21 cellular contexts compared by ENCODE assay signal in genomic region chrX:120401301-120401700, GRCh38. TPM values are rescaled to one million over a fixed set of nuclear protein-coding genes. Genes with fewer than 3 reads are reported as not detected.
DNase-seq lines count a peak whose midpoint lies in the region; ATAC-seq, FAIRE-seq and TF ChIP-seq lines count a peak whose summit lies in the region.
"Had no signal": no experiment of that assay in that cellular context is flagged by ENCODE, and none has a peak within 500 bp of the region (broad histone marks: within the 10 kb centered on the region; RNA-seq: fewer than 3 reads in every experiment).

No MANE protein-coding gene starts in this region.

- no peak for DNase-seq in A549 (ENCODE audit: low read depth in 1 of 2, low spot score in 1 of 2)
- DNase-seq in HCT116 (ENCODE audit: low read depth, low spot score): no peak
- DNase-seq in GM12878 (ENCODE audit: low read depth, low spot score): no peak
- DNase-seq in iPS-NIHi11 (ENCODE audit: low spot score): peak; percentile 4
- no peak for DNase-seq in omental fat pad (ENCODE audit: low spot score)
- DNase-seq in activated gamma-delta T cell treated with Interleukin-2 at 50 U/mL for 16 hours: no peak
- DNase-seq in MG63: no peak
- DNase-seq: BE2C; CD8-positive, alpha-beta T cell; COR-L47; DMS153; DMS79 treated with DMSO at 0.1 percent for 48 hours; EL; HCEC 1CT had no signal

- H3K4me2 ChIP-seq in A549 (no peak overlapping the region), HCT116 (ENCODE audit: low read length) (no peak overlapping the region), GM12878 (ENCODE audit: control insufficient read depth, insufficient read depth) (no peak overlapping the region)

- H3K9ac ChIP-seq in HCT116 (ENCODE audit: low read length) (no peak overlapping the region), GM12878 (ENCODE audit: control insufficient read depth, insufficient read depth, low read length) (no peak overlapping the region)

- TF ChIP-seq EP300 in A549 (IDR thresholded peaks at IDR 0.05) (no peak), GM12878 (IDR thresholded peaks at IDR 0.05; ENCODE audit: borderline replicate concordance in 1 of 2, control insufficient read depth in 1 of 2, low read depth in 2 of 2, low read length in 2 of 2) (no peak)

- H3K9me2 ChIP-seq in HCT116 (ENCODE audit: insufficient read depth): no peaks in the 10 kb centered on the region

- no peaks in the 10 kb centered on the region for H4K20me1 ChIP-seq in HCT116 (ENCODE audit: insufficient read depth)
- H4K20me1 ChIP-seq in GM12878 (ENCODE audit: control insufficient read depth, insufficient read depth): no peaks in the 10 kb centered on the region

- CTCF ChIA-PET in A549 (lab: Yijun Ruan, JAX): no interaction called here
- CTCF ChIA-PET in HCT116 (lab: Charles Lee): no interaction called here
- CTCF ChIA-PET in GM12878 (lab: Yijun Ruan, JAX): no interaction called here

- no TSS peak for BruUV-seq in HCT116 (replicated peaks; lab: Mats Ljungman, UMichigan)
- BruUV-seq in GM12878 (replicated peaks; lab: Mats Ljungman, UMichigan): no TSS peak

- H3K4me1 ChIP-seq in A549 (no peaks in the 10 kb centered on the region), HCT116 (ENCODE audit: control insufficient read depth in 1 of 2, insufficient read depth in 2 of 2, low read length in 2 of 2) (no peaks in the 10 kb centered on the region), GM12878 (ENCODE audit: control insufficient read depth, insufficient read depth, low read length) (no peaks in the 10 kb centered on the region)
- H3K4me1 ChIP-seq: BE2C had no signal

- POLR2A ChIA-PET in A549 (lab: Yijun Ruan, JAX) (no interaction called here), HCT116 (lab: Charles Lee) (no interaction called here), GM12878 (lab: Charles Lee) (no interaction called here)

- SMC1A ChIA-PET in GM12878 (lab: Charles Lee; ENCODE audit: uncharacterized antibody, unreplicated experiment): no interaction called here

- RAD21 ChIA-PET in HCT116 (lab: Charles Lee; ENCODE audit: low non-redundant PET in 1 of 2, low total read pairs in 2 of 2, uncharacterized antibody in 2 of 2, unreplicated experiment in 2 of 2) (no interaction called here), GM12878 (lab: Charles Lee; ENCODE audit: unreplicated experiment) (no interaction called here)

- no peak overlapping the region for H2AFZ ChIP-seq in HCT116 (ENCODE audit: low read depth, low read length, poor library complexity, severe bottlenecking)
- H2AFZ ChIP-seq in GM12878 (ENCODE audit: control insufficient read depth, low read depth, low read length): no peak overlapping the region

- ATAC-seq in A549 (no peak), HCT116 (no peak), GM12878 (no peak), omental fat pad (ENCODE audit: low FRiP score) (no peak)
- ATAC-seq: CD8-positive, alpha-beta T cell had no signal

- H3K4me3 ChIP-seq in A549 (no peak overlapping the region), HCT116 (replicated peaks in 1 of 2; ENCODE audit: low read depth in 1 of 2, low read length in 2 of 2) (no peak overlapping the region), GM12878 (no peak overlapping the region), MG63 (no peak overlapping the region)

- no peaks in the 10 kb centered on the region for H3K27me3 ChIP-seq in HCT116 (ENCODE audit: insufficient read depth, low read length)
- no peaks in the 10 kb centered on the region for H3K27me3 ChIP-seq in GM12878 (replicated peaks in 1 of 2; ENCODE audit: control insufficient read depth in 2 of 2, insufficient read depth in 2 of 2, low read length in 1 of 2)
- H3K27me3 ChIP-seq in MG63: no peaks in the 10 kb centered on the region
- H3K27me3 ChIP-seq: BE2C had no signal

- H3K36me3 ChIP-seq in HCT116 (ENCODE audit: control insufficient read depth in 1 of 2, insufficient read depth in 2 of 2, low read length in 2 of 2): no peaks in the 10 kb centered on the region
- no peaks in the 10 kb centered on the region for H3K36me3 ChIP-seq in GM12878 (ENCODE audit: control insufficient read depth in 2 of 2, insufficient read depth in 2 of 2, low read length in 1 of 2)
- H3K36me3 ChIP-seq in MG63: no peaks in the 10 kb centered on the region
- H3K36me3 ChIP-seq: BE2C had no signal

- H3K27ac ChIP-seq in A549 (no peak overlapping the region), HCT116 (ENCODE audit: low read depth, low read length) (no peak overlapping the region), GM12878 (ENCODE audit: control insufficient read depth, insufficient read depth) (no peak overlapping the region)
- H3K27ac ChIP-seq: C4-2B, HL-60 had no signal

- in situ Hi-C loops in GM12878 (cut with MboI): no loop called here

- intact Hi-C loops in HCT116 (cut with micrococcal nuclease): no loop called here
- intact Hi-C loops in GM12878 (cut with micrococcal nuclease; ENCODE audit: unreplicated experiment): no loop called here

- H3K79me2 ChIP-seq in HCT116 (ENCODE audit: insufficient read depth, low read length) (no peaks in the 10 kb centered on the region), GM12878 (ENCODE audit: control insufficient read depth, insufficient read depth, low read length) (no peaks in the 10 kb centered on the region)

- TF ChIP-seq POLR2A in A549 (IDR thresholded peaks at IDR 0.05; ENCODE audit: low read length) (no peak), HCT116 (IDR thresholded peaks at IDR 0.05; ENCODE audit: borderline replicate concordance, extremely low read depth, insufficient read depth, insufficient read length) (no peak), GM12878 (IDR thresholded peaks at IDR 0.05; ENCODE audit: low read depth, low read length) (no peak)

- H3K9me3 ChIP-seq in A549 (no peaks in the 10 kb centered on the region), HCT116 (ENCODE audit: control insufficient read depth in 1 of 2, insufficient read depth in 1 of 2, low read depth in 1 of 2, low read length in 2 of 2) (no peaks in the 10 kb centered on the region), GM12878 (replicated peaks; ENCODE audit: control insufficient read depth, insufficient read depth, low read length) (no peaks in the 10 kb centered on the region), MG63 (no peaks in the 10 kb centered on the region)
- H3K9me3 ChIP-seq: BE2C had no signal

- TF ChIP-seq RAD21 in A549 (conservative IDR thresholded peaks at IDR 0.05 in 1 of 2, IDR thresholded peaks at IDR 0.05 in 1 of 2) (no peak), HCT116 (IDR thresholded peaks at IDR 0.05; ENCODE audit: low read depth) (no peak), GM12878 (IDR thresholded peaks at IDR 0.05; ENCODE audit: insufficient read depth, low read depth, low read length) (no peak)

- peak; percentile 77 for FAIRE-seq in A549 (lab: Jason Lieb, UNC)
- FAIRE-seq in GM12878 (lab: Jason Lieb, UNC): no peak
- FAIRE-seq: A204.1, D721Med, G401.6 had no signal

- no peak for TF ChIP-seq CTCF in A549 (IDR thresholded peaks at IDR 0.05)
- TF ChIP-seq CTCF in HCT116 (IDR thresholded peaks at IDR 0.05 in 2 of 3, conservative IDR thresholded peaks at IDR 0.05 in 1 of 3; ENCODE audit: borderline replicate concordance in 1 of 3, insufficient read depth in 1 of 3, low read depth in 2 of 3, low read length in 2 of 3): no peak
- no peak for TF ChIP-seq CTCF in GM12878 (IDR thresholded peaks at IDR 0.05 in 2 of 3, conservative IDR thresholded peaks at IDR 0.05 in 1 of 3; ENCODE audit: control insufficient read depth in 2 of 3, extremely low read depth in 1 of 3, insufficient read depth in 1 of 3, low read depth in 3 of 3, low read length in 3 of 3)
- no peak for TF ChIP-seq CTCF in omental fat pad (IDR thresholded peaks at IDR 0.05)

TF ChIP-seq in HCT116, 20 proteins besides CTCF, POLR2A, EP300 and RAD21 (continues in another document):
- TF ChIP-seq SIN3A (IDR thresholded peaks at IDR 0.05; ENCODE audit: low read depth) (no peak), ZNF274 (IDR thresholded peaks at IDR 0.05; ENCODE audit: low read depth, low read length) (no peak), ATF3 (IDR thresholded peaks at IDR 0.05) (no peak)

TF ChIP-seq in GM12878, 131 proteins besides CTCF, POLR2A, EP300 and RAD21 (continues in another document):
- TF ChIP-seq RFX5 (IDR thresholded peaks at IDR 0.05; ENCODE audit: low read depth, low read length): no peak

RNA-seq across cellular contexts. Expression of gene ATP1B4, which starts 39.4 kb away (rescaled TPM):
- not detected in 2 replicates for polyA plus RNA-seq in A549 (2011; rRNA removed)
- polyA plus RNA-seq in A549 (2012; cell fraction: cytosol; rRNA removed): not detected in 2 replicates
- polyA plus RNA-seq in A549 (2012; cell fraction: nucleus; rRNA removed): not detected in 2 replicates
- not detected in 3 replicates for polyA plus RNA-seq in A549 (2017; fragmentation: RNase III; extraction: RNeasy Plus Mini Kit Qiagen cat#74134 plus additional on column Dnase treatment)
- polyA minus RNA-seq in A549 (2011; rRNA and poly(A)+ RNA removed): not detected in 2 replicates
- not detected for total RNA-seq in HCT116 (2021; ENCODE audit: unreplicated experiment)
- not detected in 2 replicates for polyA plus RNA-seq in HCT116 (2012)
- not detected in 2 replicates for total RNA-seq in GM12878 (2013; cell fraction: nucleolus; rRNA removed)
- total RNA-seq in GM12878 (2014; rRNA removed): not detected in 2 replicates
- not detected in 2 replicates for total RNA-seq in GM12878 (2014; rRNA removed; fragmentation: Illumina TruSeq; extraction: Trizol)
- total RNA-seq in GM12878 (2021): not detected in 2 replicates
- not detected for polyA plus RNA-seq in GM12878 (2011; ENCODE audit: low read depth)
- 0.01 TPM in 1 of 2 replicates, not detected in the other for polyA plus RNA-seq in GM12878 (2011; rRNA removed)
- polyA plus RNA-seq in GM12878 (2011; cell fraction: cytosol; rRNA removed): not detected in 2 replicates
- polyA plus RNA-seq in GM12878 (2011; cell fraction: nucleus; rRNA removed): not detected in 2 replicates
- not detected in 2 replicates for polyA plus RNA-seq in GM12878 (2012)
- not detected in 2 replicates for polyA plus RNA-seq in GM12878 (2014; fragmentation: Illumina TruSeq; extraction: Trizol)
- polyA plus RNA-seq in GM12878 (2014; fragmentation: Nextera tagmentation; extraction: Ambion mirVana): not detected
- polyA plus RNA-seq in GM12878 (2014; rRNA removed): not detected in 2 replicates
- not detected for polyA plus RNA-seq in GM12878 (2016; fragmentation: Nextera tagmentation; extraction: Ambion mirVana)
- polyA minus RNA-seq in GM12878 (2011; rRNA and poly(A)+ RNA removed): not detected in 2 replicates
- not detected in 2 replicates for polyA minus RNA-seq in GM12878 (2011; cell fraction: cytosol; rRNA and poly(A)+ RNA removed)
- not detected in 2 replicates for polyA minus RNA-seq in GM12878 (2011; cell fraction: nucleus; rRNA and poly(A)+ RNA removed)
- not detected for total RNA-seq in omental fat pad
- total RNA-seq in MG63 (2014; rRNA removed; shearing (Covaris generic); ENCODE audit: low replicate concordance): not detected in 2 replicates
- total RNA-seq: CD8-positive, alpha-beta T cell; H4 had no signal
- polyA plus RNA-seq: AG04450 had no signal

Comparison
In these comparisons a context has a peak if more than half of its experiments do, and no peak if none do; other contexts are left out.
1. Of the 24 proteins assayed by ChIP-seq in both GM12878 and A549: peak only in GM12878: none; only in A549: none; in both: REST; in neither: 23.